ENCODE assay signal across 8 cellular contexts in the genomic region with DNA sequence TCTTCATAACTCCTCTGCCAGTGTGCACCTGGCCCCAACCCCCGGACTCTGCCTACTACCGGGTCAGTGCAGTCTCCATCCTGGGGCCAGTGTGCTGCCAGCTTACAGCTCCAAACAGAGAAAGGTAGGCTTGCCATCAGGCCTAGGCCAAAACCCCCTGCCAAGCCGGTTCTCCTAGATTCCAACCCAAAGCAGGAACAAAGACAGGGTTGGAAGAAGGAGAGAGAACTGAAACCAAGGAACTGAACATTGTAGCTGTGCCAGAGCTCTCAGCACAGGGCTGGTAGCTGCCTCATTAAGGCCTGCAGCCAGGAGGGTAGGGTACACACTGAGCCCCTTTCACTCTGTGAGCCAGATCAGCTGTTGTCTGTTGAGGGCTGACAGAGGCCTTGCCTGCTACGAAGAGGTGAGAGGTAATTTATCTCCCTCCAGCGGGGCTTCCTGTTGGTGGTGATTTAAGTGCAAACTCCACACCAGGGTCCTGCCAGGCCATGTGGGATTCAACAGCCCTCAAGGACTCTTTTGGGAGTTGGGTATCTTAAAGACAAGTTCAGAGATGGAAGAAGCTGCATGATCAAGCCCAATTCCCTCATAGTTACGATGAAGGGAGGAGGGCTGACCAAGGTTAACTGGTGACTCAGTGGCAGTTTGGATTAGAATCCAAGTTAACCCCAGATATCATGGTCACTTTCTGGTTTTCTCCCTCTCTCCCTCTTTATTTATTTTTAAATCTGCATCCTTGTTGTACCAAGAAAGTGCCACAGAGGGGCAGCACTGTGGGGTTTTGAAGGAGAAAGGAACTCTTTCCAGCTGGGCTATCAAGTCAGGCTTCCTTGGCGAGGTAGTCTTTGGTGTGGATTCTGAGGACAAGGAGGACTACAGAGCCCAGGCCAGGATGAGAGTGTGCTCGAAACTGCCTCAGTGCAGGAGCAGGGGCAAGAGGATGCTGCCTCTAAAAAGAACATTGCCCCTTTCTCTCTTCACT. TPM values are rescaled to one million over a fixed set of nuclear protein-coding genes. Genes with fewer than 3 reads are reported as not detected.
DNase-seq lines count a peak whose midpoint lies in the region; ATAC-seq and TF ChIP-seq lines count a peak whose summit lies in the region.

No MANE protein-coding gene starts in this region.

- no peaks in the 10 kb centered on the region for H3K9me2 ChIP-seq in SK-N-SH

- POLR2A ChIA-PET in SK-N-SH (lab: Yijun Ruan, JAX), result no interaction called here

- ATAC-seq in SK-N-SH treated with all-trans-retinoic acid at 6 μM for 48 hours (no peak; the same call in 2 of the 3 replicates), GM21825 (IDR thresholded peaks at IDR 0.05; ENCODE audit: unreplicated experiment) (no peak)

- no peaks in the 10 kb centered on the region for H3F3A ChIP-seq in SK-N-SH (replicated peaks; ENCODE audit: insufficient read depth)

- peak; percentile 56 for DNase-seq in SK-N-SH
- DNase-seq in iris pigment epithelial cell (ENCODE audit: low read depth), result peak; percentile 43
- DNase-seq in type B pancreatic cell (ENCODE audit: extremely low spot score, unreplicated experiment), result no peak
- DNase-seq in activated CD4-positive, CD25-positive, alpha-beta regulatory T cell treated with anti-CD3 and anti-CD28 coated beads, Interleukin-2, amount 50 U/mL, for 72 hours, result no peak
- DNase-seq in HCEC 1CT, result no peak

- H3K9me3 Mint-ChIP-seq in type B pancreatic cell, result no peaks in the 10 kb centered on the region

- H3K9me3 ChIP-seq in SK-N-SH, result no peaks in the 10 kb centered on the region

- no peaks in the 10 kb centered on the region for H3K79me2 ChIP-seq in SK-N-SH (ENCODE audit: insufficient read depth)

- 35% methylated on average over 8 of the region's 8 CpGs for WGBS in SK-N-SH (ENCODE audit: low lambda C conversion rate)

- no peak for TF ChIP-seq EP300 in SK-N-SH (IDR thresholded peaks at IDR 0.05; ENCODE audit: borderline replicate concordance in 1 of 2, low read depth in 1 of 2, low read length in 1 of 2)

- no peak overlapping the region for H2AFZ ChIP-seq in SK-N-SH (ENCODE audit: low read depth)

- H3K4me3 Mint-ChIP-seq in type B pancreatic cell, result peak overlapping the region; percentile 47

- no peaks in the 10 kb centered on the region for H4K20me1 ChIP-seq in SK-N-SH (ENCODE audit: insufficient read depth)

- H3K4me1 Mint-ChIP-seq in type B pancreatic cell (ENCODE audit: unreplicated experiment), result peaks cover 9% of the 10 kb centered on the region

- H3K27me3 ChIP-seq in SK-N-SH (ENCODE audit: insufficient read depth), result no peaks in the 10 kb centered on the region; the same call in 1 of the 2 replicates

- peak overlapping the region; percentile 88 for H3K27ac Mint-ChIP-seq in type B pancreatic cell

- H3K4me3 ChIP-seq in SK-N-SH (ENCODE audit: low read depth in 2 of 2, low read length in 1 of 2), result no peak overlapping the region

- peak; percentile 69 for TF ChIP-seq RAD21 in SK-N-SH (IDR thresholded peaks at IDR 0.05; ENCODE audit: low read length)

- H3K4me1 ChIP-seq in SK-N-SH (ENCODE audit: control insufficient read depth in 1 of 2, insufficient read depth in 2 of 2, low read depth in 1 of 2, low read length in 1 of 2), result peaks cover 0 to 6% of the 10 kb centered on the region in 2 experiments; a peak in 2 of 4 replicates

- peaks cover 7% of the 10 kb centered on the region for H3K36me3 Mint-ChIP-seq in type B pancreatic cell

- no peaks in the 10 kb centered on the region for H3K27me3 Mint-ChIP-seq in type B pancreatic cell

- peak; percentile 59 for TF ChIP-seq CTCF in SK-N-SH (IDR thresholded peaks at IDR 0.05)
- peak; percentile 72 for TF ChIP-seq CTCF in type B pancreatic cell (conservative IDR thresholded peaks at IDR 0.05)

- H3K36me3 ChIP-seq in SK-N-SH (replicated peaks in 1 of 2; ENCODE audit: control insufficient read depth in 1 of 2, insufficient read depth in 2 of 2, low read length in 1 of 2), result no peaks in the 10 kb centered on the region

- H3K27ac ChIP-seq in SK-N-SH (ENCODE audit: low read depth in 2 of 2, low read length in 1 of 2), result no peak overlapping the region
- H3K27ac ChIP-seq in angular gyrus (ENCODE audit: low read depth, low read length), result peak overlapping the region; percentile 82

- H3K9ac ChIP-seq in SK-N-SH, result no peak overlapping the region

- CTCF ChIA-PET in SK-N-SH (lab: Yijun Ruan, JAX), result interaction anchor here (0.7 to 17.2 kb wide), 28 partner anchors 9 to 1054 kb away, joined by 3 to 298 read pairs (median 4); a partner anchor contains a TSS

- H3K4me2 ChIP-seq in SK-N-SH, result no peak overlapping the region

TF ChIP-seq in SK-N-SH, 30 proteins besides CTCF, POLR2A, EP300 and RAD21:
- TF ChIP-seq SMC3 (IDR thresholded peaks at IDR 0.05; ENCODE audit: low read depth, low read length), result peak; percentile 67
- no peak for TF ChIP-seq NRF1 (IDR thresholded peaks at IDR 0.05; ENCODE audit: low read depth, low read length)

TF ChIP-seq in SK-N-SH treated with all-trans-retinoic acid at 6 μM for 48 hours, 23 proteins besides CTCF, POLR2A, EP300 and RAD21:
- TF ChIP-seq BACH2 (CRISPR knock-in tag; IDR thresholded peaks at IDR 0.05; ENCODE audit: borderline replicate concordance), result no peak
- TF ChIP-seq RARB (CRISPR knock-in tag; IDR thresholded peaks at IDR 0.05), result no peak
- no peak for TF ChIP-seq SNAI2 (CRISPR knock-in tag; IDR thresholded peaks at IDR 0.05)
- TF ChIP-seq CSDC2 (CRISPR knock-in tag; IDR thresholded peaks at IDR 0.05), result no peak
- TF ChIP-seq, protein P1, sequence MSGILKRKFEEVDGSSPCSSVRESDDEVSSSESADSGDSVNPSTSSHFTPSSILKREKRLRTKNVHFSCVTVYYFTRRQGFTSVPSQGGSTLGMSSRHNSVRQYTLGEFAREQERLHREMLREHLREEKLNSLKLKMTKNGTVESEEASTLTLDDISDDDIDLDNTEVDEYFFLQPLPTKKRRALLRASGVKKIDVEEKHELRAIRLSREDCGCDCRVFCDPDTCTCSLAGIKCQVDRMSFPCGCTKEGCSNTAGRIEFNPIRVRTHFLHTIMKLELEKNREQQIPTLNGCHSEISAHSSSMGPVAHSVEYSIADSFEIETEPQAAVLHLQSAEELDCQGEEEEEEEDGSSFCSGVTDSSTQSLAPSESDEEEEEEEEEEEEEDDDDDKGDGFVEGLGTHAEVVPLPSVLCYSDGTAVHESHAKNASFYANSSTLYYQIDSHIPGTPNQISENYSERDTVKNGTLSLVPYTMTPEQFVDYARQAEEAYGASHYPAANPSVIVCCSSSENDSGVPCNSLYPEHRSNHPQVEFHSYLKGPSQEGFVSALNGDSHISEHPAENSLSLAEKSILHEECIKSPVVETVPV (CRISPR knock-in tag; IDR thresholded peaks at IDR 0.05), result no peak
- no peak for TF ChIP-seq OSR1 (CRISPR knock-in tag; IDR thresholded peaks at IDR 0.05)
- TF ChIP-seq, protein P2, sequence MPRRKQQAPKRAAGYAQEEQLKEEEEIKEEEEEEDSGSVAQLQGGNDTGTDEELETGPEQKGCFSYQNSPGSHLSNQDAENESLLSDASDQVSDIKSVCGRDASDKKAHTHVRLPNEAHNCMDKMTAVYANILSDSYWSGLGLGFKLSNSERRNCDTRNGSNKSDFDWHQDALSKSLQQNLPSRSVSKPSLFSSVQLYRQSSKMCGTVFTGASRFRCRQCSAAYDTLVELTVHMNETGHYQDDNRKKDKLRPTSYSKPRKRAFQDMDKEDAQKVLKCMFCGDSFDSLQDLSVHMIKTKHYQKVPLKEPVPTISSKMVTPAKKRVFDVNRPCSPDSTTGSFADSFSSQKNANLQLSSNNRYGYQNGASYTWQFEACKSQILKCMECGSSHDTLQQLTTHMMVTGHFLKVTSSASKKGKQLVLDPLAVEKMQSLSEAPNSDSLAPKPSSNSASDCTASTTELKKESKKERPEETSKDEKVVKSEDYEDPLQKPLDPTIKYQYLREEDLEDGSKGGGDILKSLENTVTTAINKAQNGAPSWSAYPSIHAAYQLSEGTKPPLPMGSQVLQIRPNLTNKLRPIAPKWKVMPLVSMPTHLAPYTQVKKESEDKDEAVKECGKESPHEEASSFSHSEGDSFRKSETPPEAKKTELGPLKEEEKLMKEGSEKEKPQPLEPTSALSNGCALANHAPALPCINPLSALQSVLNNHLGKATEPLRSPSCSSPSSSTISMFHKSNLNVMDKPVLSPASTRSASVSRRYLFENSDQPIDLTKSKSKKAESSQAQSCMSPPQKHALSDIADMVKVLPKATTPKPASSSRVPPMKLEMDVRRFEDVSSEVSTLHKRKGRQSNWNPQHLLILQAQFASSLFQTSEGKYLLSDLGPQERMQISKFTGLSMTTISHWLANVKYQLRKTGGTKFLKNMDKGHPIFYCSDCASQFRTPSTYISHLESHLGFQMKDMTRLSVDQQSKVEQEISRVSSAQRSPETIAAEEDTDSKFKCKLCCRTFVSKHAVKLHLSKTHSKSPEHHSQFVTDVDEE (CRISPR knock-in tag; IDR thresholded peaks at IDR 0.05), result no peak
- TF ChIP-seq ZFP3 (CRISPR knock-in tag; IDR thresholded peaks at IDR 0.05), result no peak

RNA-seq across cellular contexts. Expression of a gene that starts 48.1 kb away (rescaled TPM):
- polyA plus RNA-seq in SK-N-SH (2012; rRNA removed), result 0.08 and 0.13 TPM in 2 replicates
- 0.13 and 0.17 TPM in 2 replicates for polyA plus RNA-seq in SK-N-SH (2012; cell fraction: cytosol; rRNA removed)
- 0.19 and 0.23 TPM in 2 replicates for polyA plus RNA-seq in SK-N-SH (2012; cell fraction: nucleus; rRNA removed)
- total RNA-seq in type B pancreatic cell (ENCODE audit: low replicate concordance), result 6.5 and 28.2 TPM in 2 replicates

Comparison
In these comparisons a context has a peak if more than half of its experiments do, and no peak if none do; other contexts are left out.
1. DNase-seq: peak in SK-N-SH (single experiment) and iris pigment epithelial cell (single experiment); none in type B pancreatic cell (single experiment), activated CD4-positive, CD25-positive, alpha-beta regulatory T cell treated with anti-CD3 and anti-CD28 coated beads, Interleukin-2, amount 50 U/mL, for 72 hours (single experiment) and HCEC 1CT (single experiment).